Comparison of ENCODE assay signal across 27 cellular contexts in genomic region chr19:19911150-19911549, GRCh38. TPM values are rescaled to one million over a fixed set of nuclear protein-coding genes. Genes with fewer than 3 reads are reported as not detected.
DNase-seq lines count a peak whose midpoint lies in the region; ATAC-seq and TF ChIP-seq lines count a peak whose summit lies in the region.
"Had no signal": no experiment of that assay in that cellular context is flagged by ENCODE, and none has a peak within 500 bp of the region (broad histone marks: within the 10 kb centered on the region; RNA-seq: fewer than 3 reads in every experiment).

No MANE protein-coding gene starts in this region.

- H3K4me3 Mint-ChIP-seq in T-helper 17 cell, result no peak overlapping the region
- H3K4me3 Mint-ChIP-seq: B cell had no signal

- no peaks in the 10 kb centered on the region for H3K4me1 Mint-ChIP-seq in T-helper 17 cell

- H3K4me3 ChIP-seq in brain microvascular endothelial cell (ENCODE audit: low read depth, low read length), result no peak overlapping the region
- H3K4me3 ChIP-seq: A549, lung, right atrium auricular region had no signal

- peaks cover 3% of the 10 kb centered on the region for H3K36me3 Mint-ChIP-seq in T-helper 17 cell (ENCODE audit: low read depth)

- no peak overlapping the region for H3K27ac Mint-ChIP-seq in T-helper 17 cell
- H3K27ac Mint-ChIP-seq: B cell had no signal

- H3K36me3 ChIP-seq in brain microvascular endothelial cell (replicated peaks), result no peaks in the 10 kb centered on the region
- H3K36me3 ChIP-seq: right atrium auricular region had no signal

- ATAC-seq in GM18511 (IDR thresholded peaks at IDR 0.05; ENCODE audit: unreplicated experiment), result no peak
- no peak for ATAC-seq in T-helper 17 cell
- ATAC-seq: A549, foreskin keratinocyte had no signal

- peak overlapping the region; percentile 77 for H3K27ac ChIP-seq in brain microvascular endothelial cell
- H3K27ac ChIP-seq: A549, foreskin keratinocyte, right atrium auricular region had no signal

- in situ Hi-C loops in brain microvascular endothelial cell (cut with HindIII; ENCODE audit: low pct_ligation_motif_present, low sequenced_read_pairs), result no loop called here

- H3K9me3 ChIP-seq in T-helper 17 cell (ENCODE audit: control insufficient read depth, low read length, poor library complexity, severe bottlenecking), result no peaks in the 10 kb centered on the region
- H3K9me3 ChIP-seq: A549, right atrium auricular region had no signal

- no peak for TF ChIP-seq CTCF in brain microvascular endothelial cell (IDR thresholded peaks at IDR 0.05; ENCODE audit: low read depth, low read length, missing control alignments)

- peak; percentile 27 for DNase-seq in EL
- DNase-seq in MV-4-11 (lab: John Stamatoyannopoulos, UW), result peak; percentile 21
- DNase-seq in brain microvascular endothelial cell, result peak; percentile 60
- DNase-seq in kidney tubule cell (ENCODE audit: low spot score), result peak; percentile 59
- no peak for DNase-seq in HPDE6-E6E7 (ENCODE audit: extremely low spot score)
- no peak for DNase-seq in T-helper 17 cell
- DNase-seq in Kasumi-1 (lab: John Stamatoyannopoulos, UW), result no peak
- DNase-seq: activated CD4-positive, alpha-beta T cell treated with anti-CD3 and anti-CD28 coated beads, Interleukin-2, amount 50 U/mL, for 48 hours; activated CD4-positive, CD25-positive, alpha-beta regulatory T cell; activated T-cell treated with anti-CD3 and anti-CD28 coated beads for 4 hours; amniotic stem cell; cerebellar nuclear complex; DMS79 treated with DMSO at 0.1 percent for 48 hours; foreskin keratinocyte; hippocampal formation; KBM-7; NCI-H1930; NCI-H345; NCI-H774; stimulated activated CD8-positive, alpha-beta memory T cell treated with anti-CD3 and anti-CD28 coated beads, Interleukin-4, amount 100 ng/mL, for 48 hours; T-helper 9 cell; trophoblast cell had no signal

- no peaks in the 10 kb centered on the region for H3K27me3 Mint-ChIP-seq in T-helper 17 cell
- H3K27me3 Mint-ChIP-seq: B cell had no signal

- no peaks in the 10 kb centered on the region for H3K27me3 ChIP-seq in brain microvascular endothelial cell (replicated peaks)
- H3K27me3 ChIP-seq: foreskin keratinocyte had no signal

RNA-seq across cellular contexts. Expression of gene ZNF93, which starts 10.4 kb away (rescaled TPM):
- total RNA-seq in T-helper 17 cell, result 1 to 10 TPM; 3.9 to 4.4 TPM

RNA-seq across cellular contexts. Expression of gene ZNF253, which starts 45.5 kb away (rescaled TPM):
- 1 to 10 TPM; 5.8 to 8.0 TPM for total RNA-seq in T-helper 17 cell

Comparison
In these comparisons a context has a peak if more than half of its experiments do, and no peak if none do; other contexts are left out.
1. DNase-seq: peak in EL (single experiment), MV-4-11 (single experiment), brain microvascular endothelial cell (single experiment) and kidney tubule cell (single experiment); none in HPDE6-E6E7 (single experiment), T-helper 17 cell (0 of 3) and Kasumi-1 (0 of 2).